In the genomic region with DNA sequence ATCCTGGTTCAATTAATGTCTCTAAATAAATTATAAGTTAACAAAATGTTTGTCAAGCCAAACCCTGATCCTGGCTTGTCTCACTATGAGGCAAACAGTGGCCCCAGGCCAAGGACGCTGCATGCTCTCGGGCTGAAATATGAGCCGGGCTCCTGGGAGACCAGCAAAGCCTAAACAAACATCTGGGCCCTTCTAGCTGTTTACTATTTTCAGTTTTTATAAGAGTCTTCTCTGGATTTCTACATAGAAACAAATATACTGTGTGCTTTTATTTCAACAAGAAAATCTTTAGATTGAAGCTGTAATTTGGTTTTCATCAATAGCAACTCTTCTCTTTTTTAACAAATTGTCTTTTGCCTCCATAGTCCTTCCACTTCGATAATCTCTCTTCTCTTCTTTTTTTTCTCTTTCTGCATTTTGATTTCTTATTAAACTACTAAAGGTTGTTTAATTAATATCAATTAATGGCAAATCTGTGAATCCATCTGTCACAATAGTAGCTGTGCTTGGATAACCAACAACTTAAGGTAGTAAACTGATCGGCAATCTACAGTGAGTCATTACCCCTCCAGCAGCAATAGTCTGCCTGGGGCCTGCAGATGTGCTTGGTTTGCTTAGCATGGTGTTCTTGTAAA, we compare ENCODE assay signal across 1 cellular context.
A peak's percentile ranks its signal among the peaks of the same experiment; 100 is the strongest.
TF ChIP-seq lines count a peak whose summit lies in the region.

No MANE protein-coding gene starts in this region.

TF ChIP-seq in K562, 482 proteins besides CTCF, POLR2A, EP300 and RAD21 (continued from another document):
- TF ChIP-seq, protein P1, sequence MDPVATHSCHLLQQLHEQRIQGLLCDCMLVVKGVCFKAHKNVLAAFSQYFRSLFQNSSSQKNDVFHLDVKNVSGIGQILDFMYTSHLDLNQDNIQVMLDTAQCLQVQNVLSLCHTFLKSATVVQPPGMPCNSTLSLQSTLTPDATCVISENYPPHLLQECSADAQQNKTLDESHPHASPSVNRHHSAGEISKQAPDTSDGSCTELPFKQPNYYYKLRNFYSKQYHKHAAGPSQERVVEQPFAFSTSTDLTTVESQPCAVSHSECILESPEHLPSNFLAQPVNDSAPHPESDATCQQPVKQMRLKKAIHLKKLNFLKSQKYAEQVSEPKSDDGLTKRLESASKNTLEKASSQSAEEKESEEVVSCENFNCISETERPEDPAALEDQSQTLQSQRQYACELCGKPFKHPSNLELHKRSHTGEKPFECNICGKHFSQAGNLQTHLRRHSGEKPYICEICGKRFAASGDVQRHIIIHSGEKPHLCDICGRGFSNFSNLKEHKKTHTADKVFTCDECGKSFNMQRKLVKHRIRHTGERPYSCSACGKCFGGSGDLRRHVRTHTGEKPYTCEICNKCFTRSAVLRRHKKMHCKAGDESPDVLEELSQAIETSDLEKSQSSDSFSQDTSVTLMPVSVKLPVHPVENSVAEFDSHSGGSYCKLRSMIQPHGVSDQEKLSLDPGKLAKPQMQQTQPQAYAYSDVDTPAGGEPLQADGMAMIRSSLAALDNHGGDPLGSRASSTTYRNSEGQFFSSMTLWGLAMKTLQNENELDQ (CRISPR knock-in tag; IDR thresholded peaks at IDR 0.05; ENCODE audit: borderline replicate concordance) = no peak
- peak; percentile 25 for TF ChIP-seq HDAC3 (IDR thresholded peaks at IDR 0.05; ENCODE audit: borderline replicate concordance, partially characterized antibody)
- no peak for TF ChIP-seq IFI16 (CRISPR knock-in tag; IDR thresholded peaks at IDR 0.05)
- TF ChIP-seq, protein P2, sequence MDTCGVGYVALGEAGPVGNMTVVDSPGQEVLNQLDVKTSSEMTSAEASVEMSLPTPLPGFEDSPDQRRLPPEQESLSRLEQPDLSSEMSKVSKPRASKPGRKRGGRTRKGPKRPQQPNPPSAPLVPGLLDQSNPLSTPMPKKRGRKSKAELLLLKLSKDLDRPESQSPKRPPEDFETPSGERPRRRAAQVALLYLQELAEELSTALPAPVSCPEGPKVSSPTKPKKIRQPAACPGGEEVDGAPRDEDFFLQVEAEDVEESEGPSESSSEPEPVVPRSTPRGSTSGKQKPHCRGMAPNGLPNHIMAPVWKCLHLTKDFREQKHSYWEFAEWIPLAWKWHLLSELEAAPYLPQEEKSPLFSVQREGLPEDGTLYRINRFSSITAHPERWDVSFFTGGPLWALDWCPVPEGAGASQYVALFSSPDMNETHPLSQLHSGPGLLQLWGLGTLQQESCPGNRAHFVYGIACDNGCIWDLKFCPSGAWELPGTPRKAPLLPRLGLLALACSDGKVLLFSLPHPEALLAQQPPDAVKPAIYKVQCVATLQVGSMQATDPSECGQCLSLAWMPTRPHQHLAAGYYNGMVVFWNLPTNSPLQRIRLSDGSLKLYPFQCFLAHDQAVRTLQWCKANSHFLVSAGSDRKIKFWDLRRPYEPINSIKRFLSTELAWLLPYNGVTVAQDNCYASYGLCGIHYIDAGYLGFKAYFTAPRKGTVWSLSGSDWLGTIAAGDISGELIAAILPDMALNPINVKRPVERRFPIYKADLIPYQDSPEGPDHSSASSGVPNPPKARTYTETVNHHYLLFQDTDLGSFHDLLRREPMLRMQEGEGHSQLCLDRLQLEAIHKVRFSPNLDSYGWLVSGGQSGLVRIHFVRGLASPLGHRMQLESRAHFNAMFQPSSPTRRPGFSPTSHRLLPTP (IDR thresholded peaks at IDR 0.05; ENCODE audit: borderline replicate concordance, extremely low read depth, insufficient read length) = no peak
- TF ChIP-seq ZNF830 (CRISPR knock-in tag; IDR thresholded peaks at IDR 0.05) = no peak
- no peak for TF ChIP-seq TEAD1 (CRISPR knock-in tag; IDR thresholded peaks at IDR 0.05)
- TF ChIP-seq FOSL1 (tag; conservative IDR thresholded peaks at IDR 0.05) = peak; percentile 88
- TF ChIP-seq, protein P3, sequence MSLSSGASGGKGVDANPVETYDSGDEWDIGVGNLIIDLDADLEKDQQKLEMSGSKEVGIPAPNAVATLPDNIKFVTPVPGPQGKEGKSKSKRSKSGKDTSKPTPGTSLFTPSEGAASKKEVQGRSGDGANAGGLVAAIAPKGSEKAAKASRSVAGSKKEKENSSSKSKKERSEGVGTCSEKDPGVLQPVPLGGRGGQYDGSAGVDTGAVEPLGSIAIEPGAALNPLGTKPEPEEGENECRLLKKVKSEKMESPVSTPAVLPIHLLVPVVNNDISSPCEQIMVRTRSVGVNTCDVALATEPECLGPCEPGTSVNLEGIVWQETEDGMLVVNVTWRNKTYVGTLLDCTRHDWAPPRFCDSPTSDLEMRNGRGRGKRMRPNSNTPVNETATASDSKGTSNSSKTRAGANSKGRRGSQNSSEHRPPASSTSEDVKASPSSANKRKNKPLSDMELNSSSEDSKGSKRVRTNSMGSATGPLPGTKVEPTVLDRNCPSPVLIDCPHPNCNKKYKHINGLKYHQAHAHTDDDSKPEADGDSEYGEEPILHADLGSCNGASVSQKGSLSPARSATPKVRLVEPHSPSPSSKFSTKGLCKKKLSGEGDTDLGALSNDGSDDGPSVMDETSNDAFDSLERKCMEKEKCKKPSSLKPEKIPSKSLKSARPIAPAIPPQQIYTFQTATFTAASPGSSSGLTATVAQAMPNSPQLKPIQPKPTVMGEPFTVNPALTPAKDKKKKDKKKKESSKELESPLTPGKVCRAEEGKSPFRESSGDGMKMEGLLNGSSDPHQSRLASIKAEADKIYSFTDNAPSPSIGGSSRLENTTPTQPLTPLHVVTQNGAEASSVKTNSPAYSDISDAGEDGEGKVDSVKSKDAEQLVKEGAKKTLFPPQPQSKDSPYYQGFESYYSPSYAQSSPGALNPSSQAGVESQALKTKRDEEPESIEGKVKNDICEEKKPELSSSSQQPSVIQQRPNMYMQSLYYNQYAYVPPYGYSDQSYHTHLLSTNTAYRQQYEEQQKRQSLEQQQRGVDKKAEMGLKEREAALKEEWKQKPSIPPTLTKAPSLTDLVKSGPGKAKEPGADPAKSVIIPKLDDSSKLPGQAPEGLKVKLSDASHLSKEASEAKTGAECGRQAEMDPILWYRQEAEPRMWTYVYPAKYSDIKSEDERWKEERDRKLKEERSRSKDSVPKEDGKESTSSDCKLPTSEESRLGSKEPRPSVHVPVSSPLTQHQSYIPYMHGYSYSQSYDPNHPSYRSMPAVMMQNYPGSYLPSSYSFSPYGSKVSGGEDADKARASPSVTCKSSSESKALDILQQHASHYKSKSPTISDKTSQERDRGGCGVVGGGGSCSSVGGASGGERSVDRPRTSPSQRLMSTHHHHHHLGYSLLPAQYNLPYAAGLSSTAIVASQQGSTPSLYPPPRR (CRISPR knock-in tag; IDR thresholded peaks at IDR 0.05; ENCODE audit: borderline replicate concordance) = no peak
- peak; percentile 70 for TF ChIP-seq CBFA2T3 (IDR thresholded peaks at IDR 0.05)
- TF ChIP-seq, protein P4, sequence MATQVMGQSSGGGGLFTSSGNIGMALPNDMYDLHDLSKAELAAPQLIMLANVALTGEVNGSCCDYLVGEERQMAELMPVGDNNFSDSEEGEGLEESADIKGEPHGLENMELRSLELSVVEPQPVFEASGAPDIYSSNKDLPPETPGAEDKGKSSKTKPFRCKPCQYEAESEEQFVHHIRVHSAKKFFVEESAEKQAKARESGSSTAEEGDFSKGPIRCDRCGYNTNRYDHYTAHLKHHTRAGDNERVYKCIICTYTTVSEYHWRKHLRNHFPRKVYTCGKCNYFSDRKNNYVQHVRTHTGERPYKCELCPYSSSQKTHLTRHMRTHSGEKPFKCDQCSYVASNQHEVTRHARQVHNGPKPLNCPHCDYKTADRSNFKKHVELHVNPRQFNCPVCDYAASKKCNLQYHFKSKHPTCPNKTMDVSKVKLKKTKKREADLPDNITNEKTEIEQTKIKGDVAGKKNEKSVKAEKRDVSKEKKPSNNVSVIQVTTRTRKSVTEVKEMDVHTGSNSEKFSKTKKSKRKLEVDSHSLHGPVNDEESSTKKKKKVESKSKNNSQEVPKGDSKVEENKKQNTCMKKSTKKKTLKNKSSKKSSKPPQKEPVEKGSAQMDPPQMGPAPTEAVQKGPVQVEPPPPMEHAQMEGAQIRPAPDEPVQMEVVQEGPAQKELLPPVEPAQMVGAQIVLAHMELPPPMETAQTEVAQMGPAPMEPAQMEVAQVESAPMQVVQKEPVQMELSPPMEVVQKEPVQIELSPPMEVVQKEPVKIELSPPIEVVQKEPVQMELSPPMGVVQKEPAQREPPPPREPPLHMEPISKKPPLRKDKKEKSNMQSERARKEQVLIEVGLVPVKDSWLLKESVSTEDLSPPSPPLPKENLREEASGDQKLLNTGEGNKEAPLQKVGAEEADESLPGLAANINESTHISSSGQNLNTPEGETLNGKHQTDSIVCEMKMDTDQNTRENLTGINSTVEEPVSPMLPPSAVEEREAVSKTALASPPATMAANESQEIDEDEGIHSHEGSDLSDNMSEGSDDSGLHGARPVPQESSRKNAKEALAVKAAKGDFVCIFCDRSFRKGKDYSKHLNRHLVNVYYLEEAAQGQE (CRISPR knock-in tag; IDR thresholded peaks at IDR 0.05; ENCODE audit: low read depth) = no peak
- TF ChIP-seq, protein P5, sequence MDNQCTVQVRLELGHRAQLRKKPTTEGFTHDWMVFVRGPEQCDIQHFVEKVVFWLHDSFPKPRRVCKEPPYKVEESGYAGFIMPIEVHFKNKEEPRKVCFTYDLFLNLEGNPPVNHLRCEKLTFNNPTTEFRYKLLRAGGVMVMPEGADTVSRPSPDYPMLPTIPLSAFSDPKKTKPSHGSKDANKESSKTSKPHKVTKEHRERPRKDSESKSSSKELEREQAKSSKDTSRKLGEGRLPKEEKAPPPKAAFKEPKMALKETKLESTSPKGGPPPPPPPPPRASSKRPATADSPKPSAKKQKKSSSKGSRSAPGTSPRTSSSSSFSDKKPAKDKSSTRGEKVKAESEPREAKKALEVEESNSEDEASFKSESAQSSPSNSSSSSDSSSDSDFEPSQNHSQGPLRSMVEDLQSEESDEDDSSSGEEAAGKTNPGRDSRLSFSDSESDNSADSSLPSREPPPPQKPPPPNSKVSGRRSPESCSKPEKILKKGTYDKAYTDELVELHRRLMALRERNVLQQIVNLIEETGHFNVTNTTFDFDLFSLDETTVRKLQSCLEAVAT (IDR thresholded peaks at IDR 0.05) = peak in 1 of 2 experiments; percentile 78; a peak in 2 of 4 replicates
- TF ChIP-seq CHD4 (IDR thresholded peaks at IDR 0.05; ENCODE audit: insufficient read depth, insufficient replicate concordance, low read depth, low read length, poor library complexity, severe bottlenecking) = no peak
- TF ChIP-seq ZNF384 (IDR thresholded peaks at IDR 0.05; ENCODE audit: low read depth, low read length) = no peak
- peak; percentile 34; the same call in 1 of the 2 replicates for TF ChIP-seq ATF7 (IDR thresholded peaks at IDR 0.05)
- TF ChIP-seq SMARCA4 (IDR thresholded peaks at IDR 0.05) = peak; percentile 80
- no peak for TF ChIP-seq HDAC6 (IDR thresholded peaks at IDR 0.05; ENCODE audit: low read depth, low read length)
- TF ChIP-seq TAF9B (IDR thresholded peaks at IDR 0.05; ENCODE audit: partially characterized antibody) = peak; percentile 10
- TF ChIP-seq ZNF23 (CRISPR knock-in tag; IDR thresholded peaks at IDR 0.05) = no peak
- no peak for TF ChIP-seq ATF1 (CRISPR knock-in tag; IDR thresholded peaks at IDR 0.05)
- TF ChIP-seq ATF1 (tag; IDR thresholded peaks at IDR 0.05) = no peak
- TF ChIP-seq ZNF707 (CRISPR knock-in tag; conservative IDR thresholded peaks at IDR 0.05) = no peak
